2 cellular contexts compared by ENCODE assay signal in the genomic region with DNA sequence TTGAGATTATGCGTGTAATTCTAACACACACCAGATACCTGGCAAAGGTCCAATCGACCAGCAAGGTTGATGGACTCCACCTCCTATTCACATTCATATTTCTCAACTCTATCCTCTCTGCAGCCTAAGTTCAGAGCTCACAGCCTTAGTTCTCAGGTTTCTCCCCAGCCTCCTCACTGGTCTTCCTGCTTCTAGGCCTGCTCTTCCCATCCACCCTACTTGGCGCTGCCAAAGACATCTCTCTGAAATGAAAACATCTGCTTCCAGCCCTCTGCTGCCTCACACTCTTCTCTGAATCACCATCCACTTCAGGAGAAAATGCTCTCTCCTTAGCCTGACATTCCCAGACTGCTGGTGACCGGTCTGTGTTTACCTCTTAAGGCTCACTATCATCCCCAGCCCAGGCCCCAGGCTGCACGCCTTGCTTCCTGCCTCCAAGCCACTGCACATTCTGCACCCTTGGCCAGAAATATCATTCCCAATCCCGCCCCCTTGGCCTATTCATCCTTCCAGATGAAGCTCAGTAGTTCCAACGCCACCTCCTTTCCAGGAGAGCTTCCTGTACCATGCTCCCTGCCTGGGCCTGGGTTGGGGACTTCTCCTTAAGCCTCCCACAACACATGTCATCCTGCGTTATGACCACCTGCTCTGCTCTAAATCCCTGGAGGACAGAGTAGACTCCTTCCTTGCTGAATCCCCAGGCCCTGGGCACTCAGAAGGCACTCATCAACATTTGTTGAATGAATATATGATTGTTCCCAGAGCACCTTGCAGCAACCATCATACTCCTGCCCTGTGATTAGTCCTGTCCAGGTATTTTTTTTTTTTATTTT.
TF ChIP-seq lines count a peak whose summit lies in the region.

No MANE protein-coding gene starts in this region.

TF ChIP-seq in A549, 52 proteins besides CTCF, POLR2A, EP300 and RAD21:
- TF ChIP-seq MAZ (IDR thresholded peaks at IDR 0.05; ENCODE audit: borderline replicate concordance, low read depth, low read length) (no peak), CEBPB (IDR thresholded peaks at IDR 0.05) (no peak), NFE2L2 (conservative IDR thresholded peaks at IDR 0.05; ENCODE audit: low read length) (no peak), MAFK (IDR thresholded peaks at IDR 0.05; ENCODE audit: partially characterized antibody) (no peak), GATA3 (IDR thresholded peaks at IDR 0.05; ENCODE audit: borderline replicate concordance) (no peak), JUNB (IDR thresholded peaks at IDR 0.05) (no peak), HOXA7 (CRISPR knock-in tag; IDR thresholded peaks at IDR 0.05) (no peak), RCOR1 (IDR thresholded peaks at IDR 0.05; ENCODE audit: low read depth, low read length) (no peak), KDM1A (IDR thresholded peaks at IDR 0.05; ENCODE audit: low read depth) (no peak), ZC3H11A (IDR thresholded peaks at IDR 0.05) (no peak), EHMT2 (IDR thresholded peaks at IDR 0.05; ENCODE audit: low read depth) (no peak), CHD2 (IDR thresholded peaks at IDR 0.05; ENCODE audit: low read length, partially characterized antibody) (no peak), RNF2 (IDR thresholded peaks at IDR 0.05; ENCODE audit: borderline replicate concordance, low read depth) (no peak)
- TF ChIP-seq, protein P1, sequence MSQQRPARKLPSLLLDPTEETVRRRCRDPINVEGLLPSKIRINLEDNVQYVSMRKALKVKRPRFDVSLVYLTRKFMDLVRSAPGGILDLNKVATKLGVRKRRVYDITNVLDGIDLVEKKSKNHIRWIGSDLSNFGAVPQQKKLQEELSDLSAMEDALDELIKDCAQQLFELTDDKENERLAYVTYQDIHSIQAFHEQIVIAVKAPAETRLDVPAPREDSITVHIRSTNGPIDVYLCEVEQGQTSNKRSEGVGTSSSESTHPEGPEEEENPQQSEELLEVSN (IDR thresholded peaks at IDR 0.05; ENCODE audit: borderline replicate concordance, low read depth), result no peak
- TF ChIP-seq, protein P2, sequence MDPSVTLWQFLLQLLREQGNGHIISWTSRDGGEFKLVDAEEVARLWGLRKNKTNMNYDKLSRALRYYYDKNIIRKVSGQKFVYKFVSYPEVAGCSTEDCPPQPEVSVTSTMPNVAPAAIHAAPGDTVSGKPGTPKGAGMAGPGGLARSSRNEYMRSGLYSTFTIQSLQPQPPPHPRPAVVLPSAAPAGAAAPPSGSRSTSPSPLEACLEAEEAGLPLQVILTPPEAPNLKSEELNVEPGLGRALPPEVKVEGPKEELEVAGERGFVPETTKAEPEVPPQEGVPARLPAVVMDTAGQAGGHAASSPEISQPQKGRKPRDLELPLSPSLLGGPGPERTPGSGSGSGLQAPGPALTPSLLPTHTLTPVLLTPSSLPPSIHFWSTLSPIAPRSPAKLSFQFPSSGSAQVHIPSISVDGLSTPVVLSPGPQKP (IDR thresholded peaks at IDR 0.05; ENCODE audit: low read depth, low read length), result no peak
- TF ChIP-seq, protein P3, sequence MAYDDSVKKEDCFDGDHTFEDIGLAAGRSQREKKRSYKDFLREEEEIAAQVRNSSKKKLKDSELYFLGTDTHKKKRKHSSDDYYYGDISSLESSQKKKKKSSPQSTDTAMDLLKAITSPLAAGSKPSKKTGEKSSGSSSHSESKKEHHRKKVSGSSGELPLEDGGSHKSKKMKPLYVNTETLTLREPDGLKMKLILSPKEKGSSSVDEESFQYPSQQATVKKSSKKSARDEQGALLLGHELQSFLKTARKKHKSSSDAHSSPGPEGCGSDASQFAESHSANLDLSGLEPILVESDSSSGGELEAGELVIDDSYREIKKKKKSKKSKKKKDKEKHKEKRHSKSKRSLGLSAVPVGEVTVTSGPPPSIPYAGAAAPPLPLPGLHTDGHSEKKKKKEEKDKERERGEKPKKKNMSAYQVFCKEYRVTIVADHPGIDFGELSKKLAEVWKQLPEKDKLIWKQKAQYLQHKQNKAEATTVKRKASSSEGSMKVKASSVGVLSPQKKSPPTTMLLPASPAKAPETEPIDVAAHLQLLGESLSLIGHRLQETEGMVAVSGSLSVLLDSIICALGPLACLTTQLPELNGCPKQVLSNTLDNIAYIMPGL (CRISPR knock-in tag; IDR thresholded peaks at IDR 0.05; ENCODE audit: borderline replicate concordance), result no peak

TF ChIP-seq in GM12878, 131 proteins besides CTCF, POLR2A, EP300 and RAD21:
- no peak for TF ChIP-seq FOXM1 (IDR thresholded peaks at IDR 0.05; ENCODE audit: low read depth, low read length)
- TF ChIP-seq ESRRA (IDR thresholded peaks at IDR 0.05; ENCODE audit: low read length), result no peak
- TF ChIP-seq, protein P4, sequence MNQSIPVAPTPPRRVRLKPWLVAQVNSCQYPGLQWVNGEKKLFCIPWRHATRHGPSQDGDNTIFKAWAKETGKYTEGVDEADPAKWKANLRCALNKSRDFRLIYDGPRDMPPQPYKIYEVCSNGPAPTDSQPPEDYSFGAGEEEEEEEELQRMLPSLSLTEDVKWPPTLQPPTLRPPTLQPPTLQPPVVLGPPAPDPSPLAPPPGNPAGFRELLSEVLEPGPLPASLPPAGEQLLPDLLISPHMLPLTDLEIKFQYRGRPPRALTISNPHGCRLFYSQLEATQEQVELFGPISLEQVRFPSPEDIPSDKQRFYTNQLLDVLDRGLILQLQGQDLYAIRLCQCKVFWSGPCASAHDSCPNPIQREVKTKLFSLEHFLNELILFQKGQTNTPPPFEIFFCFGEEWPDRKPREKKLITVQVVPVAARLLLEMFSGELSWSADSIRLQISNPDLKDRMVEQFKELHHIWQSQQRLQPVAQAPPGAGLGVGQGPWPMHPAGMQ (IDR thresholded peaks at IDR 0.05; ENCODE audit: borderline replicate concordance), result no peak
- TF ChIP-seq JUNB (IDR thresholded peaks at IDR 0.05), result no peak
- no peak for TF ChIP-seq NFIC (IDR thresholded peaks at IDR 0.05; ENCODE audit: low read depth, low read length)
- TF ChIP-seq SREBF2 (IDR thresholded peaks at IDR 0.05; ENCODE audit: low read length), result no peak
- TF ChIP-seq ZNF207 (IDR thresholded peaks at IDR 0.05; ENCODE audit: borderline replicate concordance), result no peak
- TF ChIP-seq, protein P5, sequence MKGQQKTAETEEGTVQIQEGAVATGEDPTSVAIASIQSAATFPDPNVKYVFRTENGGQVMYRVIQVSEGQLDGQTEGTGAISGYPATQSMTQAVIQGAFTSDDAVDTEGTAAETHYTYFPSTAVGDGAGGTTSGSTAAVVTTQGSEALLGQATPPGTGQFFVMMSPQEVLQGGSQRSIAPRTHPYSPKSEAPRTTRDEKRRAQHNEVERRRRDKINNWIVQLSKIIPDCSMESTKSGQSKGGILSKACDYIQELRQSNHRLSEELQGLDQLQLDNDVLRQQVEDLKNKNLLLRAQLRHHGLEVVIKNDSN (IDR thresholded peaks at IDR 0.05; ENCODE audit: borderline replicate concordance, extremely low read length, insufficient read depth, low read depth, low read length), result no peak
- TF ChIP-seq CHD1 (IDR thresholded peaks at IDR 0.05; ENCODE audit: low read depth, low read length), result no peak
- TF ChIP-seq, protein P6, sequence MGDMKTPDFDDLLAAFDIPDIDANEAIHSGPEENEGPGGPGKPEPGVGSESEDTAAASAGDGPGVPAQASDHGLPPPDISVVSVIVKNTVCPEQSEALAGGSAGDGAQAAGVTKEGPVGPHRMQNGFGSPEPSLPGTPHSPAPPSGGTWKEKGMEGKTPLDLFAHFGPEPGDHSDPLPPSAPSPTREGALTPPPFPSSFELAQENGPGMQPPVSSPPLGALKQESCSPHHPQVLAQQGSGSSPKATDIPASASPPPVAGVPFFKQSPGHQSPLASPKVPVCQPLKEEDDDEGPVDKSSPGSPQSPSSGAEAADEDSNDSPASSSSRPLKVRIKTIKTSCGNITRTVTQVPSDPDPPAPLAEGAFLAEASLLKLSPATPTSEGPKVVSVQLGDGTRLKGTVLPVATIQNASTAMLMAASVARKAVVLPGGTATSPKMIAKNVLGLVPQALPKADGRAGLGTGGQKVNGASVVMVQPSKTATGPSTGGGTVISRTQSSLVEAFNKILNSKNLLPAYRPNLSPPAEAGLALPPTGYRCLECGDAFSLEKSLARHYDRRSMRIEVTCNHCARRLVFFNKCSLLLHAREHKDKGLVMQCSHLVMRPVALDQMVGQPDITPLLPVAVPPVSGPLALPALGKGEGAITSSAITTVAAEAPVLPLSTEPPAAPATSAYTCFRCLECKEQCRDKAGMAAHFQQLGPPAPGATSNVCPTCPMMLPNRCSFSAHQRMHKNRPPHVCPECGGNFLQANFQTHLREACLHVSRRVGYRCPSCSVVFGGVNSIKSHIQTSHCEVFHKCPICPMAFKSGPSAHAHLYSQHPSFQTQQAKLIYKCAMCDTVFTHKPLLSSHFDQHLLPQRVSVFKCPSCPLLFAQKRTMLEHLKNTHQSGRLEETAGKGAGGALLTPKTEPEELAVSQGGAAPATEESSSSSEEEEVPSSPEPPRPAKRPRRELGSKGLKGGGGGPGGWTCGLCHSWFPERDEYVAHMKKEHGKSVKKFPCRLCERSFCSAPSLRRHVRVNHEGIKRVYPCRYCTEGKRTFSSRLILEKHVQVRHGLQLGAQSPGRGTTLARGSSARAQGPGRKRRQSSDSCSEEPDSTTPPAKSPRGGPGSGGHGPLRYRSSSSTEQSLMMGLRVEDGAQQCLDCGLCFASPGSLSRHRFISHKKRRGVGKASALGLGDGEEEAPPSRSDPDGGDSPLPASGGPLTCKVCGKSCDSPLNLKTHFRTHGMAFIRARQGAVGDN (IDR thresholded peaks at IDR 0.05), result no peak
- TF ChIP-seq YBX1 (IDR thresholded peaks at IDR 0.05), result no peak
- TF ChIP-seq, protein P7, sequence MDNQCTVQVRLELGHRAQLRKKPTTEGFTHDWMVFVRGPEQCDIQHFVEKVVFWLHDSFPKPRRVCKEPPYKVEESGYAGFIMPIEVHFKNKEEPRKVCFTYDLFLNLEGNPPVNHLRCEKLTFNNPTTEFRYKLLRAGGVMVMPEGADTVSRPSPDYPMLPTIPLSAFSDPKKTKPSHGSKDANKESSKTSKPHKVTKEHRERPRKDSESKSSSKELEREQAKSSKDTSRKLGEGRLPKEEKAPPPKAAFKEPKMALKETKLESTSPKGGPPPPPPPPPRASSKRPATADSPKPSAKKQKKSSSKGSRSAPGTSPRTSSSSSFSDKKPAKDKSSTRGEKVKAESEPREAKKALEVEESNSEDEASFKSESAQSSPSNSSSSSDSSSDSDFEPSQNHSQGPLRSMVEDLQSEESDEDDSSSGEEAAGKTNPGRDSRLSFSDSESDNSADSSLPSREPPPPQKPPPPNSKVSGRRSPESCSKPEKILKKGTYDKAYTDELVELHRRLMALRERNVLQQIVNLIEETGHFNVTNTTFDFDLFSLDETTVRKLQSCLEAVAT (IDR thresholded peaks at IDR 0.05), result no peak
- no peak for TF ChIP-seq ATF7 (IDR thresholded peaks at IDR 0.05; ENCODE audit: low read depth)
- TF ChIP-seq, protein P8, sequence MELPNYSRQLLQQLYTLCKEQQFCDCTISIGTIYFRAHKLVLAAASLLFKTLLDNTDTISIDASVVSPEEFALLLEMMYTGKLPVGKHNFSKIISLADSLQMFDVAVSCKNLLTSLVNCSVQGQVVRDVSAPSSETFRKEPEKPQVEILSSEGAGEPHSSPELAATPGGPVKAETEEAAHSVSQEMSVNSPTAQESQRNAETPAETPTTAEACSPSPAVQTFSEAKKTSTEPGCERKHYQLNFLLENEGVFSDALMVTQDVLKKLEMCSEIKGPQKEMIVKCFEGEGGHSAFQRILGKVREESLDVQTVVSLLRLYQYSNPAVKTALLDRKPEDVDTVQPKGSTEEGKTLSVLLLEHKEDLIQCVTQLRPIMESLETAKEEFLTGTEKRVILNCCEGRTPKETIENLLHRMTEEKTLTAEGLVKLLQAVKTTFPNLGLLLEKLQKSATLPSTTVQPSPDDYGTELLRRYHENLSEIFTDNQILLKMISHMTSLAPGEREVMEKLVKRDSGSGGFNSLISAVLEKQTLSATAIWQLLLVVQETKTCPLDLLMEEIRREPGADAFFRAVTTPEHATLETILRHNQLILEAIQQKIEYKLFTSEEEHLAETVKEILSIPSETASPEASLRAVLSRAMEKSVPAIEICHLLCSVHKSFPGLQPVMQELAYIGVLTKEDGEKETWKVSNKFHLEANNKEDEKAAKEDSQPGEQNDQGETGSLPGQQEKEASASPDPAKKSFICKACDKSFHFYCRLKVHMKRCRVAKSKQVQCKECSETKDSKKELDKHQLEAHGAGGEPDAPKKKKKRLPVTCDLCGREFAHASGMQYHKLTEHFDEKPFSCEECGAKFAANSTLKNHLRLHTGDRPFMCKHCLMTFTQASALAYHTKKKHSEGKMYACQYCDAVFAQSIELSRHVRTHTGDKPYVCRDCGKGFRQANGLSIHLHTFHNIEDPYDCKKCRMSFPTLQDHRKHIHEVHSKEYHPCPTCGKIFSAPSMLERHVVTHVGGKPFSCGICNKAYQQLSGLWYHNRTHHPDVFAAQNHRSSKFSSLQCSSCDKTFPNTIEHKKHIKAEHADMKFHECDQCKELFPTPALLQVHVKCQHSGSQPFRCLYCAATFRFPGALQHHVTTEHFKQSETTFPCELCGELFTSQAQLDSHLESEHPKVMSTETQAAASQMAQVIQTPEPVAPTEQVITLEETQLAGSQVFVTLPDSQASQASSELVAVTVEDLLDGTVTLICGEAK (IDR thresholded peaks at IDR 0.05; ENCODE audit: borderline replicate concordance), result no peak
- TF ChIP-seq, protein P9, sequence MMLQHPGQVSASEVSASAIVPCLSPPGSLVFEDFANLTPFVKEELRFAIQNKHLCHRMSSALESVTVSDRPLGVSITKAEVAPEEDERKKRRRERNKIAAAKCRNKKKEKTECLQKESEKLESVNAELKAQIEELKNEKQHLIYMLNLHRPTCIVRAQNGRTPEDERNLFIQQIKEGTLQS (IDR thresholded peaks at IDR 0.05; ENCODE audit: borderline replicate concordance, extremely low read depth, low read depth, low read length), result no peak
- TF ChIP-seq ZSCAN29 (IDR thresholded peaks at IDR 0.05), result no peak
- no peak for TF ChIP-seq SMC3 (IDR thresholded peaks at IDR 0.05; ENCODE audit: borderline replicate concordance, low read length)
- no peak for TF ChIP-seq IKZF1 (conservative IDR thresholded peaks at IDR 0.05)
